ENCODE assay signal across 8 cellular contexts in genomic region chr1:184755226-184756065, GRCh38. TPM values are rescaled to one million over a fixed set of nuclear protein-coding genes. Genes with fewer than 3 reads are reported as not detected.
A peak's percentile ranks its signal among the peaks of the same experiment; 100 is the strongest.
DNase-seq lines count a peak whose midpoint lies in the region; ATAC-seq and TF ChIP-seq lines count a peak whose summit lies in the region.

No MANE protein-coding gene starts in this region.

- H3K27ac Mint-ChIP-seq in activated T-helper 17 cell treated with anti-CD3 and anti-CD28 coated beads, Interleukin-2, amount 50 U/mL, for 72 hours = peak overlapping the region; percentile 88
- H3K27ac Mint-ChIP-seq in glutamatergic neuron (ENCODE audit: unreplicated experiment) (no peak overlapping the region), progenitor cell of endocrine pancreas (peak overlapping the region; percentile 69)

- in situ Hi-C loops in KBM-7 (cut with MboI; ENCODE audit: low pct_unique_long_range_greater_than_20kb, low sequenced_read_pairs) = no loop called here

- DNase-seq in DMS79 (lab: John Stamatoyannopoulos, UW) = peak; percentile 8
- peak; percentile 54 for DNase-seq in KBM-7
- no peak for DNase-seq in glutamatergic neuron
- DNase-seq in progenitor cell of endocrine pancreas (ENCODE audit: low spot score, unreplicated experiment) = no peak
- DNase-seq in UCSD-AML1 (lab: John Stamatoyannopoulos, UW; ENCODE audit: unreplicated experiment) = no peak
- no peak for DNase-seq in cortex of kidney (lab: John Stamatoyannopoulos, UW)

- TF ChIP-seq CTCF in glutamatergic neuron (IDR thresholded peaks at IDR 0.05; ENCODE audit: partially characterized antibody, unreplicated experiment) (no peak), progenitor cell of endocrine pancreas (IDR thresholded peaks at IDR 0.05; ENCODE audit: unreplicated experiment) (no peak)

- peaks cover 14% of the 10 kb centered on the region for H3K36me3 Mint-ChIP-seq in activated T-helper 17 cell treated with anti-CD3 and anti-CD28 coated beads, Interleukin-2, amount 50 U/mL, for 72 hours (ENCODE audit: low read depth)
- H3K36me3 Mint-ChIP-seq in glutamatergic neuron (ENCODE audit: unreplicated experiment) (no peaks in the 10 kb centered on the region), progenitor cell of endocrine pancreas (ENCODE audit: insufficient read depth) (no peaks in the 10 kb centered on the region)

- H3K4me3 Mint-ChIP-seq in activated T-helper 17 cell treated with anti-CD3 and anti-CD28 coated beads, Interleukin-2, amount 50 U/mL, for 72 hours = peak overlapping the region; percentile 91
- H3K4me3 Mint-ChIP-seq in glutamatergic neuron (ENCODE audit: unreplicated experiment) (peak overlapping the region; percentile 89), progenitor cell of endocrine pancreas (ENCODE audit: low read depth) (peak overlapping the region; percentile 82)

- peaks cover 22% of the 10 kb centered on the region for H3K4me1 Mint-ChIP-seq in activated T-helper 17 cell treated with anti-CD3 and anti-CD28 coated beads, Interleukin-2, amount 50 U/mL, for 72 hours
- H3K4me1 Mint-ChIP-seq in glutamatergic neuron (ENCODE audit: low read depth, unreplicated experiment) (peaks cover 6% of the 10 kb centered on the region), progenitor cell of endocrine pancreas (ENCODE audit: low read depth) (peaks cover 31% of the 10 kb centered on the region)

- H3K27me3 Mint-ChIP-seq in activated T-helper 17 cell treated with anti-CD3 and anti-CD28 coated beads, Interleukin-2, amount 50 U/mL, for 72 hours = no peaks in the 10 kb centered on the region
- peaks cover 4% of the 10 kb centered on the region for H3K27me3 Mint-ChIP-seq in glutamatergic neuron (ENCODE audit: unreplicated experiment)
- H3K27me3 Mint-ChIP-seq in progenitor cell of endocrine pancreas = peaks cover 4% of the 10 kb centered on the region

- H3K9me3 Mint-ChIP-seq in activated T-helper 17 cell treated with anti-CD3 and anti-CD28 coated beads, Interleukin-2, amount 50 U/mL, for 72 hours = no peaks in the 10 kb centered on the region
- no peaks in the 10 kb centered on the region for H3K9me3 Mint-ChIP-seq in glutamatergic neuron (ENCODE audit: unreplicated experiment)
- H3K9me3 Mint-ChIP-seq in progenitor cell of endocrine pancreas (ENCODE audit: low read depth) = no peaks in the 10 kb centered on the region

- peak; percentile 1 for ATAC-seq in GM19463 (IDR thresholded peaks at IDR 0.05; ENCODE audit: unreplicated experiment)
- peak; percentile 17 for ATAC-seq in activated T-helper 17 cell treated with anti-CD3 and anti-CD28 coated beads, Interleukin-2, amount 50 U/mL, for 72 hours (replicated peaks)

RNA-seq across cellular contexts. Expression of gene EDEM3, which starts 0.8 kb away (rescaled TPM):
- total RNA-seq in activated T-helper 17 cell treated with anti-CD3 and anti-CD28 coated beads, Interleukin-2, amount 50 U/mL, for 72 hours = 10 to 100 TPM; 11.7 to 20.4 TPM
- total RNA-seq in glutamatergic neuron (ENCODE audit: unreplicated experiment) (23.6 TPM), progenitor cell of endocrine pancreas (36.2 and 37.5 TPM in 2 replicates)

Comparison
In these comparisons a context has a peak if more than half of its experiments do, and no peak if none do; other contexts are left out.
1. DNase-seq: peak in DMS79 (single experiment) and KBM-7 (single experiment); none in glutamatergic neuron (single experiment), progenitor cell of endocrine pancreas (single experiment), UCSD-AML1 (single experiment) and cortex of kidney (single experiment).
2. Peak in every context shown above with its lines, with median percentiles within 50 percentile points of each other: H3K4me3 Mint-ChIP-seq.